Comparison of ENCODE assay signal across 18 cellular contexts in genomic region chrX:150935466-150935865, GRCh38. TPM values are rescaled to one million over a fixed set of nuclear protein-coding genes. Genes with fewer than 3 reads are reported as not detected.
A peak's percentile ranks its signal among the peaks of the same experiment; 100 is the strongest.
DNase-seq lines count a peak whose midpoint lies in the region; ATAC-seq and TF ChIP-seq lines count a peak whose summit lies in the region.
"Had no signal": no experiment of that assay in that cellular context is flagged by ENCODE, and none has a peak within 500 bp of the region (broad histone marks: within the 10 kb centered on the region; RNA-seq: fewer than 3 reads in every experiment).

No MANE protein-coding gene starts in this region.

- H3K4me3 ChIP-seq in AG09309 (ENCODE audit: control insufficient read depth, low read depth, low read length) = no peak overlapping the region
- H3K4me3 ChIP-seq: BLaER1, SJSA1 had no signal

- ATAC-seq in foreskin keratinocyte = peak; percentile 10
- ATAC-seq: HepG2; stimulated activated naive B cell treated with anti-CD40 and anti-IgM and Interleukin-4, amounts not matched to agents 10 μg/mL and 1 μg/mL and 100 μg/mL, for 72 hours had no signal

- H3K27me3 ChIP-seq in foreskin keratinocyte = no peaks in the 10 kb centered on the region
- H3K27me3 ChIP-seq: BLaER1, SJSA1 had no signal

- DNase-seq in AG09309 (ENCODE audit: low read depth) (peak; percentile 63), HFFc6 (peak; percentile 55), amniotic stem cell (lab: John Stamatoyannopoulos, UW) (peak; percentile 10), foreskin keratinocyte (peak in 1 of 2 donors; percentile 17), retina (no peak), amygdala (lab: John Stamatoyannopoulos, UW) (no peak)
- DNase-seq in activated CD4-positive, alpha-beta T cell treated with anti-CD3 and anti-CD28 coated beads for 1 hour = no peak
- no peak for DNase-seq in activated CD4-positive, alpha-beta T cell treated with anti-CD3 and anti-CD28 coated beads, Interleukin-2, amount 50 U/mL, for 4 hours
- DNase-seq: activated naive CD4-positive, alpha-beta T cell; cortex of kidney; immature natural killer cell; NCI-H1105 treated with DMSO at 0.1 percent for 48 hours; stimulated activated CD4-positive, alpha-beta T cell treated with anti-CD3 and anti-CD28 coated beads, Interleukin-4, amount 100 ng/mL, for 4 hours; stimulated activated naive B cell treated with anti-CD40 and anti-IgM and Interleukin-4, amounts not matched to agents 10 μg/mL and 1 μg/mL and 100 μg/mL, for 72 hours had no signal

- TF ChIP-seq CTCF in AG09309 (IDR thresholded peaks at IDR 0.05; ENCODE audit: control insufficient read depth, insufficient read depth, low read depth, low read length, missing control alignments) (no peak), HFFc6 (IDR thresholded peaks at IDR 0.05) (no peak), foreskin keratinocyte (conservative IDR thresholded peaks at IDR 0.05) (no peak)

- peak overlapping the region; percentile 16; the same call in 1 of the 2 replicates for H3K4me3 Mint-ChIP-seq in HFFc6
- H3K4me3 Mint-ChIP-seq: immature natural killer cell; stimulated activated naive B cell treated with anti-CD40 and anti-IgM and Interleukin-4, amounts not matched to agents 10 μg/mL and 1 μg/mL and 100 μg/mL, for 72 hours had no signal

- peak overlapping the region; percentile 15; the same call in 1 of the 2 replicates for H3K27ac Mint-ChIP-seq in HFFc6
- H3K27ac Mint-ChIP-seq: immature natural killer cell; progenitor cell of endocrine pancreas; stimulated activated naive B cell treated with anti-CD40 and anti-IgM and Interleukin-4, amounts not matched to agents 10 μg/mL and 1 μg/mL and 100 μg/mL, for 72 hours had no signal

- no peaks in the 10 kb centered on the region for H3K4me1 ChIP-seq in foreskin keratinocyte
- H3K4me1 ChIP-seq: BLaER1, SJSA1 had no signal

- H3K36me3 Mint-ChIP-seq in HFFc6 (ENCODE audit: low read depth) = no peaks in the 10 kb centered on the region
- H3K36me3 Mint-ChIP-seq: immature natural killer cell; stimulated activated naive B cell treated with anti-CD40 and anti-IgM and Interleukin-4, amounts not matched to agents 10 μg/mL and 1 μg/mL and 100 μg/mL, for 72 hours had no signal

- no peaks in the 10 kb centered on the region for H3K9me3 Mint-ChIP-seq in HFFc6

- peaks cover 2% of the 10 kb centered on the region for H3K27me3 Mint-ChIP-seq in HFFc6 (ENCODE audit: insufficient read depth)

- peaks cover 29% of the 10 kb centered on the region for H3K4me1 Mint-ChIP-seq in HFFc6 (ENCODE audit: low read depth)
- H3K4me1 Mint-ChIP-seq: immature natural killer cell; stimulated activated naive B cell treated with anti-CD40 and anti-IgM and Interleukin-4, amounts not matched to agents 10 μg/mL and 1 μg/mL and 100 μg/mL, for 72 hours had no signal

- H3K27ac ChIP-seq in foreskin keratinocyte = no peak overlapping the region
- H3K27ac ChIP-seq: BLaER1, SJSA1 had no signal

RNA-seq across cellular contexts. Expression of gene CD99L2, which starts 37.0 kb away (rescaled TPM):
- total RNA-seq in HFFc6 (2021; fragmentation: NEBNext Ultra II Directional; extraction: Animal tissue kit (Norgen Biotek cat#: 25700)) = 10 to 100 TPM; 53.9 to 67.1 (median 56.4) TPM
- total RNA-seq in foreskin keratinocyte = 11.2 and 12.1 TPM in 2 replicates
- polyA plus RNA-seq in foreskin keratinocyte = 7.0 and 8.6 TPM in 2 replicates

RNA-seq across cellular contexts. Expression of gene HMGB3, which starts 47.7 kb away (rescaled TPM):
- total RNA-seq in HFFc6 (2021; fragmentation: NEBNext Ultra II Directional; extraction: Animal tissue kit (Norgen Biotek cat#: 25700)) = 10 to 100 TPM; 23.2 to 66.0 (median 54.3) TPM
- 140 and 141 TPM in 2 replicates for total RNA-seq in foreskin keratinocyte
- 145 and 151 TPM in 2 replicates for polyA plus RNA-seq in foreskin keratinocyte

Comparison
In these comparisons a context has a peak if more than half of its experiments do, and no peak if none do; other contexts are left out.
1. DNase-seq: peak in AG09309 (single experiment), HFFc6 (single experiment) and amniotic stem cell (single experiment); none in retina (single experiment), amygdala (0 of 56), activated CD4-positive, alpha-beta T cell treated with anti-CD3 and anti-CD28 coated beads for 1 hour (single experiment) and activated CD4-positive, alpha-beta T cell treated with anti-CD3 and anti-CD28 coated beads, Interleukin-2, amount 50 U/mL, for 4 hours (0 of 2).